Comparison of ENCODE assay signal across 13 cellular contexts in genomic region chr20:18754030-18754659, GRCh38. TPM values are rescaled to one million over a fixed set of nuclear protein-coding genes. Genes with fewer than 3 reads are reported as not detected.
DNase-seq lines count a peak whose midpoint lies in the region; ATAC-seq and TF ChIP-seq lines count a peak whose summit lies in the region.
"Had no signal": no experiment of that assay in that cellular context is flagged by ENCODE, and none has a peak within 500 bp of the region (broad histone marks: within the 10 kb centered on the region; RNA-seq: fewer than 3 reads in every experiment).

No MANE protein-coding gene starts in this region.

- no peak overlapping the region for H3K27ac Mint-ChIP-seq in activated CD4-positive, alpha-beta T cell treated with anti-CD3 and anti-CD28 coated beads, Interleukin-2, amount 10 ng/mL, durations not matched to agents 24 days and 14 days
- no peak overlapping the region for H3K27ac Mint-ChIP-seq in activated CD8-positive, alpha-beta memory T cell treated with anti-CD3 and anti-CD28 coated beads, Interleukin-2, amount 10 ng/mL, durations not matched to agents 7 days and 5 days
- H3K27ac Mint-ChIP-seq in MCF 10A (ENCODE audit: low read depth, unreplicated experiment) = no peak overlapping the region
- H3K27ac Mint-ChIP-seq: activated T-helper 1 cell treated with anti-CD3 and anti-CD28 coated beads, Interleukin-12 subunit alpha, Interleukin-12 subunit beta, Interleukin-2, Interleukin-4 antibody, amounts not matched to agents 30 ng/mL and 10 ng/mL and 1 ng/mL, durations not matched to agents 14 hours and 24 hours and 36 hours had no signal

- in situ Hi-C loops in KBM-7 (cut with MboI; ENCODE audit: low pct_unique_long_range_greater_than_20kb, low sequenced_read_pairs) = no loop called here

- H3K27me3 Mint-ChIP-seq in activated CD4-positive, alpha-beta T cell treated with anti-CD3 and anti-CD28 coated beads, Interleukin-2, amount 10 ng/mL, durations not matched to agents 24 days and 14 days = no peaks in the 10 kb centered on the region
- H3K27me3 Mint-ChIP-seq in activated CD8-positive, alpha-beta memory T cell treated with anti-CD3 and anti-CD28 coated beads, Interleukin-2, amount 10 ng/mL, durations not matched to agents 7 days and 5 days = no peaks in the 10 kb centered on the region
- H3K27me3 Mint-ChIP-seq in MCF 10A (ENCODE audit: insufficient read depth, unreplicated experiment) = no peaks in the 10 kb centered on the region

- POLR2A ChIA-PET in MCF 10A (lab: Yijun Ruan, JAX) = interaction anchor here (0.8 kb wide), 1 partner anchor 99 kb away, joined by 4 read pairs; no protein-coding TSS in a partner anchor

- no peak overlapping the region for H3K4me3 Mint-ChIP-seq in activated CD4-positive, alpha-beta T cell treated with anti-CD3 and anti-CD28 coated beads, Interleukin-2, amount 10 ng/mL, durations not matched to agents 24 days and 14 days
- no peak overlapping the region for H3K4me3 Mint-ChIP-seq in activated CD8-positive, alpha-beta memory T cell treated with anti-CD3 and anti-CD28 coated beads, Interleukin-2, amount 10 ng/mL, durations not matched to agents 7 days and 5 days
- H3K4me3 Mint-ChIP-seq in MCF 10A (ENCODE audit: unreplicated experiment) = no peak overlapping the region
- H3K4me3 Mint-ChIP-seq: activated T-helper 1 cell treated with anti-CD3 and anti-CD28 coated beads, Interleukin-12 subunit alpha, Interleukin-12 subunit beta, Interleukin-2, Interleukin-4 antibody, amounts not matched to agents 30 ng/mL and 10 ng/mL and 1 ng/mL, durations not matched to agents 14 hours and 24 hours and 36 hours had no signal

- BruUV-seq in MCF 10A (replicated peaks; lab: Mats Ljungman, UMichigan) = no TSS peak

- peaks cover 2% of the 10 kb centered on the region for H3K4me1 Mint-ChIP-seq in activated CD4-positive, alpha-beta T cell treated with anti-CD3 and anti-CD28 coated beads, Interleukin-2, amount 10 ng/mL, durations not matched to agents 24 days and 14 days
- H3K4me1 Mint-ChIP-seq in activated CD8-positive, alpha-beta memory T cell treated with anti-CD3 and anti-CD28 coated beads, Interleukin-2, amount 10 ng/mL, durations not matched to agents 7 days and 5 days = peaks cover 3% of the 10 kb centered on the region
- H3K4me1 Mint-ChIP-seq in MCF 10A (ENCODE audit: insufficient read depth, unreplicated experiment) = no peaks in the 10 kb centered on the region

- H3K36me3 Mint-ChIP-seq in activated CD4-positive, alpha-beta T cell treated with anti-CD3 and anti-CD28 coated beads, Interleukin-2, amount 10 ng/mL, durations not matched to agents 24 days and 14 days (ENCODE audit: low read depth) = no peaks in the 10 kb centered on the region
- no peaks in the 10 kb centered on the region for H3K36me3 Mint-ChIP-seq in activated CD8-positive, alpha-beta memory T cell treated with anti-CD3 and anti-CD28 coated beads, Interleukin-2, amount 10 ng/mL, durations not matched to agents 7 days and 5 days
- H3K36me3 Mint-ChIP-seq in MCF 10A (ENCODE audit: insufficient read depth, unreplicated experiment) = no peaks in the 10 kb centered on the region

- peak; percentile 45 for DNase-seq in activated CD4-positive, alpha-beta T cell treated with anti-CD3 and anti-CD28 coated beads, Interleukin-2, amount 10 ng/mL, durations not matched to agents 24 days and 14 days
- no peak for DNase-seq in activated CD4-positive, alpha-beta T cell treated with anti-CD3 and anti-CD28 coated beads, Interleukin-2, amount 50 U/mL, for 4 hours
- DNase-seq in KBM-7 (peak; percentile 24), glomerular visceral epithelial cell (ENCODE audit: extremely low spot score) (no peak), NCI-H2227 (lab: John Stamatoyannopoulos, UW; ENCODE audit: unreplicated experiment) (no peak), MCF 10A (ENCODE audit: unreplicated experiment) (no peak)
- DNase-seq in activated CD8-positive, alpha-beta memory T cell treated with anti-CD3 and anti-CD28 coated beads, Interleukin-2, amount 10 ng/mL, durations not matched to agents 7 days and 5 days = no peak
- DNase-seq: NCI-H1092; stimulated activated CD4-positive, alpha-beta T cell treated with anti-CD3 and anti-CD28 coated beads, Interleukin-12 subunit alpha, Interleukin-12 subunit beta, amount 100 ng/mL, for 4 hours had no signal

- TF ChIP-seq CTCF in MCF 10A (IDR thresholded peaks at IDR 0.05; ENCODE audit: unreplicated experiment) = no peak

- peak; percentile 99 for ATAC-seq in HG02763 (IDR thresholded peaks at IDR 0.05; ENCODE audit: unreplicated experiment)
- ATAC-seq in activated CD8-positive, alpha-beta memory T cell treated with anti-CD3 and anti-CD28 coated beads, Interleukin-2, amount 10 ng/mL, durations not matched to agents 7 days and 5 days = no peak

- no peaks in the 10 kb centered on the region for H3K9me3 Mint-ChIP-seq in activated CD4-positive, alpha-beta T cell treated with anti-CD3 and anti-CD28 coated beads, Interleukin-2, amount 10 ng/mL, durations not matched to agents 24 days and 14 days
- no peaks in the 10 kb centered on the region for H3K9me3 Mint-ChIP-seq in activated CD8-positive, alpha-beta memory T cell treated with anti-CD3 and anti-CD28 coated beads, Interleukin-2, amount 10 ng/mL, durations not matched to agents 7 days and 5 days (ENCODE audit: low read depth)
- H3K9me3 Mint-ChIP-seq in MCF 10A (ENCODE audit: unreplicated experiment) = no peaks in the 10 kb centered on the region
- H3K9me3 Mint-ChIP-seq: activated T-helper 1 cell treated with anti-CD3 and anti-CD28 coated beads, Interleukin-12 subunit alpha, Interleukin-12 subunit beta, Interleukin-2, Interleukin-4 antibody, amounts not matched to agents 30 ng/mL and 10 ng/mL and 1 ng/mL, durations not matched to agents 14 hours and 24 hours and 36 hours had no signal

- intact Hi-C loops in activated CD4-positive, alpha-beta T cell treated with anti-CD3 and anti-CD28 coated beads, Interleukin-2, amount 10 ng/mL, durations not matched to agents 24 days and 14 days (cut with micrococcal nuclease) = no loop called here
- intact Hi-C loops in MCF 10A (cut with micrococcal nuclease) = no loop called here

- CTCF ChIA-PET in activated CD8-positive, alpha-beta memory T cell treated with anti-CD3 and anti-CD28 coated beads, Interleukin-2, amount 10 ng/mL, durations not matched to agents 7 days and 5 days (lab: Charles Lee) = no interaction called here
- CTCF ChIA-PET in MCF 10A (lab: Yijun Ruan, JAX) = interaction anchor here (0.5 to 1.1 kb wide), 6 partner anchors 8 to 881 kb away, joined by 3 to 4 read pairs (median 3); no protein-coding TSS in a partner anchor

RNA-seq across cellular contexts. Expression of gene SCP2D1, which starts 59.4 kb away (rescaled TPM):
- total RNA-seq in activated CD4-positive, alpha-beta T cell treated with anti-CD3 and anti-CD28 coated beads, Interleukin-2, amount 10 ng/mL, durations not matched to agents 24 days and 14 days = not detected in 2 replicates
- total RNA-seq in activated CD8-positive, alpha-beta memory T cell treated with anti-CD3 and anti-CD28 coated beads, Interleukin-2, amount 10 ng/mL, durations not matched to agents 7 days and 5 days = not detected
- not detected in 2 replicates for total RNA-seq in MCF 10A (2022)
- total RNA-seq: A172; activated T-helper 1 cell treated with anti-CD3 and anti-CD28 coated beads, Interleukin-12 subunit alpha, Interleukin-12 subunit beta, Interleukin-2, Interleukin-4 antibody, amounts not matched to agents 30 ng/mL and 10 ng/mL and 1 ng/mL, durations not matched to agents 14 hours and 24 hours and 36 hours; SK-MEL-5 had no signal

Comparison
In these comparisons a context has a peak if more than half of its experiments do, and no peak if none do; other contexts are left out.
1. DNase-seq: peak in activated CD4-positive, alpha-beta T cell treated with anti-CD3 and anti-CD28 coated beads, Interleukin-2, amount 10 ng/mL, durations not matched to agents 24 days and 14 days (single experiment) and KBM-7 (single experiment); none in activated CD4-positive, alpha-beta T cell treated with anti-CD3 and anti-CD28 coated beads, Interleukin-2, amount 50 U/mL, for 4 hours (0 of 2), glomerular visceral epithelial cell (single experiment), activated CD8-positive, alpha-beta memory T cell treated with anti-CD3 and anti-CD28 coated beads, Interleukin-2, amount 10 ng/mL, durations not matched to agents 7 days and 5 days (single experiment), NCI-H2227 (single experiment) and MCF 10A (single experiment).